In the genomic region with DNA sequence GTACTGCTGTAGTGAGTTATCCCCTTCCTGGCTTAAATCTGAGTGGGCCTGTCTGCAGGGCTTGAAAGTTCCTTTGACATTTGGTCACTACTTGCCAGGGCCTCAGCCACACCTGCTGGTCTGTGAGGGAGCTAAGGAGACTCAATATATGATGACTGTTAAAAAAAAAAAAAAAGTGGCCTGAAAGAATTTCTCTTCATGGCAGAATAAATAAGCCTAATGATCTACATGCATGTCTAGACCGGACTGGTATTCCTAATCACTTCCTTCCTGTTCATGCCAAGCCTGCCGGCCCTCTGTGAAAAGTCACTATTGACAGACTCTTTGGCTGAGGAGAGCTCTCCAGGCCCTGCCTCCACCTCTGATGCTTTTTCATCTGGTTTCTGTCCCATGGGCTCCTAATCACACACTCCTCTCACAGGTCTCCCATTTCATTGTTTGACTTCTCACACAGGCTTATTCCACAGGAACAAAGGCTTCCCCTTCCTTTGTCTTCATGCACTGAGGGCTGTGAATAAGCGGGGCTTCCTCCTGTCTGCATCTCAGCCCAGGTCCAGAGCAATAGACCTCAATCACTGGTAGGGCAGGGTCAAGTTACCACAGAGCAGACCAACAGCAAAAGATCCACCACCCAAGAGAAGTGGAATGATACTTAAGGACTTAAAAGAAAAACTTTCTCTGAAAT, we compare ENCODE assay signal across 17 cellular contexts.
DNase-seq lines count a peak whose midpoint lies in the region; ATAC-seq and TF ChIP-seq lines count a peak whose summit lies in the region.
"Had no signal": no experiment of that assay in that cellular context is flagged by ENCODE, and none has a peak within 500 bp of the region (broad histone marks: within the 10 kb centered on the region; RNA-seq: fewer than 3 reads in every experiment).

No MANE protein-coding gene starts in this region.

- no peaks in the 10 kb centered on the region for H3K36me3 ChIP-seq in upper lobe of right lung

- DNase-seq in NCI-H1930 (lab: John Stamatoyannopoulos, UW): peak; percentile 90 to 96
- DNase-seq in NCI-H748 treated with DMSO at 0.1 percent for 48 hours (lab: John Stamatoyannopoulos, UW): peak; percentile 83
- peak; percentile 92 for DNase-seq in epithelial cell of esophagus (ENCODE audit: low read depth)
- DNase-seq in upper lobe of right lung: no peak
- DNase-seq in NCI-H446 (lab: John Stamatoyannopoulos, UW): no peak
- no peak for DNase-seq in stimulated activated naive CD8-positive, alpha-beta T cell treated with anti-CD3 and anti-CD28 coated beads, Interleukin-15, amount 100 ng/mL, for 72 hours
- DNase-seq in lower leg skin (ENCODE audit: low spot score in 2 of 2): no peak
- DNase-seq: activated CD4-positive, alpha-beta memory T cell treated with anti-CD3 and anti-CD28 coated beads, Interleukin-2, amount 10 ng/mL, durations not matched to agents 7 days and 5 days; activated T-cell treated with anti-CD3 and anti-CD28 coated beads, Interleukin-2, amount 50 U/mL, for 24 hours; AML-193; GM23248; KBM-7; naive thymus-derived CD4-positive, alpha-beta T cell; stimulated activated CD4-positive, alpha-beta T cell treated with anti-CD3 and anti-CD28 coated beads, Interleukin-4, amount 100 ng/mL, for 4 hours; stimulated activated CD8-positive, alpha-beta memory T cell treated with anti-CD3 and anti-CD28 coated beads, Interleukin-4, amount 100 ng/mL, for 48 hours had no signal

- peaks cover 13 to 24% of the 10 kb centered on the region in 2 donors for H3K9me3 Mint-ChIP-seq in stimulated activated naive CD8-positive, alpha-beta T cell treated with anti-CD3 and anti-CD28 coated beads, Interleukin-15, amount 100 ng/mL, for 72 hours
- H3K9me3 Mint-ChIP-seq: activated CD4-positive, alpha-beta memory T cell treated with anti-CD3 and anti-CD28 coated beads, Interleukin-2, amount 10 ng/mL, durations not matched to agents 7 days and 5 days had no signal

- H3K27ac ChIP-seq in upper lobe of right lung: no peak overlapping the region
- H3K27ac ChIP-seq: GM23248, skin epidermis had no signal

- H3K9me3 ChIP-seq in upper lobe of right lung: no peaks in the 10 kb centered on the region

- no peak overlapping the region for H3K4me3 Mint-ChIP-seq in stimulated activated naive CD8-positive, alpha-beta T cell treated with anti-CD3 and anti-CD28 coated beads, Interleukin-15, amount 100 ng/mL, for 72 hours
- H3K4me3 Mint-ChIP-seq: activated CD4-positive, alpha-beta memory T cell treated with anti-CD3 and anti-CD28 coated beads, Interleukin-2, amount 10 ng/mL, durations not matched to agents 7 days and 5 days; activated naive CD4-positive, alpha-beta T cell treated with anti-CD3 and anti-CD28 coated beads, Interleukin-2, amount 50 U/mL, for 24 hours; activated T-cell treated with anti-CD3 and anti-CD28 coated beads, Interleukin-2, amount 50 U/mL, for 24 hours; naive thymus-derived CD4-positive, alpha-beta T cell had no signal

- WGBS in lower leg skin, 2 donors: 35% methylated on average over 3 of the region's 3 CpGs

- no peaks in the 10 kb centered on the region for H3K4me1 ChIP-seq in upper lobe of right lung

- intact Hi-C loops in upper lobe of right lung (cut with DNase I) (no loop called here), lower leg skin (cut with DNase I; ENCODE audit: low total_unique reads) (no loop called here)

- no peaks in the 10 kb centered on the region for H3K4me1 Mint-ChIP-seq in stimulated activated naive CD8-positive, alpha-beta T cell treated with anti-CD3 and anti-CD28 coated beads, Interleukin-15, amount 100 ng/mL, for 72 hours
- H3K4me1 Mint-ChIP-seq: activated CD4-positive, alpha-beta memory T cell treated with anti-CD3 and anti-CD28 coated beads, Interleukin-2, amount 10 ng/mL, durations not matched to agents 7 days and 5 days; activated naive CD4-positive, alpha-beta T cell treated with anti-CD3 and anti-CD28 coated beads, Interleukin-2, amount 50 U/mL, for 24 hours; naive thymus-derived CD4-positive, alpha-beta T cell had no signal

- no peak for TF ChIP-seq POLR2A in lower leg skin (IDR thresholded peaks at IDR 0.05)

- H3K4me3 ChIP-seq in epithelial cell of esophagus (ENCODE audit: low read length) (no peak overlapping the region), upper lobe of right lung (no peak overlapping the region), lower leg skin (ENCODE audit: low read depth, poor library complexity, severe bottlenecking) (no peak overlapping the region)
- H3K4me3 ChIP-seq: GM23248, skin epidermis had no signal

- no peak overlapping the region for H3K27ac Mint-ChIP-seq in stimulated activated naive CD8-positive, alpha-beta T cell treated with anti-CD3 and anti-CD28 coated beads, Interleukin-15, amount 100 ng/mL, for 72 hours
- H3K27ac Mint-ChIP-seq: activated CD4-positive, alpha-beta memory T cell treated with anti-CD3 and anti-CD28 coated beads, Interleukin-2, amount 10 ng/mL, durations not matched to agents 7 days and 5 days; activated naive CD4-positive, alpha-beta T cell treated with anti-CD3 and anti-CD28 coated beads, Interleukin-2, amount 50 U/mL, for 24 hours; activated T-cell treated with anti-CD3 and anti-CD28 coated beads, Interleukin-2, amount 50 U/mL, for 24 hours; naive thymus-derived CD4-positive, alpha-beta T cell had no signal

- H3K27me3 ChIP-seq in upper lobe of right lung: no peaks in the 10 kb centered on the region

- ATAC-seq in upper lobe of right lung: peak; percentile 39
- ATAC-seq in stimulated activated naive CD8-positive, alpha-beta T cell treated with anti-CD3 and anti-CD28 coated beads, Interleukin-15, amount 100 ng/mL, for 72 hours: no peak
- ATAC-seq: naive thymus-derived CD4-positive, alpha-beta T cell had no signal

- no peak for TF ChIP-seq CTCF in epithelial cell of esophagus (IDR thresholded peaks at IDR 0.05; ENCODE audit: insufficient read depth, low read depth, low read length, missing control alignments)
- TF ChIP-seq CTCF in upper lobe of right lung (IDR thresholded peaks at IDR 0.05): no peak
- TF ChIP-seq CTCF in lower leg skin (IDR thresholded peaks at IDR 0.05): no peak

- peaks cover 37% of the 10 kb centered on the region for H3K27me3 Mint-ChIP-seq in stimulated activated naive CD8-positive, alpha-beta T cell treated with anti-CD3 and anti-CD28 coated beads, Interleukin-15, amount 100 ng/mL, for 72 hours

Comparison
In these comparisons a context has a peak if more than half of its experiments do, and no peak if none do; other contexts are left out.
1. DNase-seq: peak in NCI-H1930 (2 of 2), NCI-H748 treated with DMSO at 0.1 percent for 48 hours (single experiment) and epithelial cell of esophagus (single experiment); none in upper lobe of right lung (single experiment), NCI-H446 (0 of 2), stimulated activated naive CD8-positive, alpha-beta T cell treated with anti-CD3 and anti-CD28 coated beads, Interleukin-15, amount 100 ng/mL, for 72 hours (0 of 2) and lower leg skin (0 of 2).